ENCODE assay signal across 9 cellular contexts in genomic region chr6:134176283-134176975, GRCh38.
DNase-seq lines count a peak whose midpoint lies in the region; ATAC-seq, FAIRE-seq and TF ChIP-seq lines count a peak whose summit lies in the region.
"Had no signal": no experiment of that assay in that cellular context is flagged by ENCODE, and none has a peak within 500 bp of the region (broad histone marks: within the 10 kb centered on the region; RNA-seq: fewer than 3 reads in every experiment).

No MANE protein-coding gene starts in this region.

- H3K4me1 ChIP-seq in breast epithelium, result peaks cover 4 to 5% of the 10 kb centered on the region in 2 donors

- no peak for DNase-seq in activated naive CD4-positive, alpha-beta T cell treated with anti-CD3 and anti-CD28 coated beads, Interleukin-2, amount 10 ng/mL, durations not matched to agents 7 days and 5 days
- DNase-seq in activated naive CD4-positive, alpha-beta T cell treated with anti-CD3 and anti-CD28 coated beads, Interleukin-2, amount 50 U/mL, for 16 hours, result no peak
- DNase-seq in breast epithelium (ENCODE audit: low spot score in 2 of 2), result peak in 1 of 2 donors; percentile 34
- peak; percentile 33 for DNase-seq in iPS-NIHi7 (ENCODE audit: extremely low spot score)
- DNase-seq in skeletal muscle cell (ENCODE audit: low read depth), result no peak
- no peak for DNase-seq in urothelium cell line (ENCODE audit: low spot score)

- FAIRE-seq in urothelium cell line (lab: Jason Lieb, UNC), result no peak
- FAIRE-seq: colon had no signal

- H3K4me1 Mint-ChIP-seq in activated naive CD4-positive, alpha-beta T cell treated with anti-CD3 and anti-CD28 coated beads, Interleukin-2, amount 10 ng/mL, durations not matched to agents 7 days and 5 days, result peaks cover 66% of the 10 kb centered on the region

- H3K27ac ChIP-seq in breast epithelium, result peak overlapping the region; percentile 95 to 96

- H3K9me3 ChIP-seq in breast epithelium, result no peaks in the 10 kb centered on the region

- no peak for TF ChIP-seq POLR2A in breast epithelium (IDR thresholded peaks at IDR 0.05)

- peaks cover 32% of the 10 kb centered on the region for H3K36me3 Mint-ChIP-seq in activated naive CD4-positive, alpha-beta T cell treated with anti-CD3 and anti-CD28 coated beads, Interleukin-2, amount 10 ng/mL, durations not matched to agents 7 days and 5 days

- intact Hi-C loops in breast epithelium (cut with DNase I; ENCODE audit: low total_unique reads), result loop anchor here (10.0 kb wide), 1 partner anchor 648 kb away; no protein-coding TSS in a partner anchor

- no peak for TF ChIP-seq CTCF in breast epithelium (IDR thresholded peaks at IDR 0.05)

- peaks cover 3% of the 10 kb centered on the region for H3K27me3 Mint-ChIP-seq in activated naive CD4-positive, alpha-beta T cell treated with anti-CD3 and anti-CD28 coated beads, Interleukin-2, amount 10 ng/mL, durations not matched to agents 7 days and 5 days

- H3K36me3 ChIP-seq in breast epithelium, result peaks cover 8% of the 10 kb centered on the region

- peak overlapping the region; percentile 99 for H3K4me3 Mint-ChIP-seq in activated naive CD4-positive, alpha-beta T cell treated with anti-CD3 and anti-CD28 coated beads, Interleukin-2, amount 10 ng/mL, durations not matched to agents 7 days and 5 days

- H3K9me3 Mint-ChIP-seq in activated naive CD4-positive, alpha-beta T cell treated with anti-CD3 and anti-CD28 coated beads, Interleukin-2, amount 10 ng/mL, durations not matched to agents 7 days and 5 days, result no peaks in the 10 kb centered on the region

- peak overlapping the region; percentile 91 for H3K27ac Mint-ChIP-seq in activated naive CD4-positive, alpha-beta T cell treated with anti-CD3 and anti-CD28 coated beads, Interleukin-2, amount 10 ng/mL, durations not matched to agents 7 days and 5 days

- H3K4me3 ChIP-seq in breast epithelium, result peak overlapping the region; percentile 78 to 93 (median 87)
- peak overlapping the region; percentile 76 for H3K4me3 ChIP-seq in skeletal muscle cell (ENCODE audit: low read depth, low read length)

- ATAC-seq in HG02870 (IDR thresholded peaks at IDR 0.05; ENCODE audit: unreplicated experiment) (no peak), HG03175 (IDR thresholded peaks at IDR 0.05; ENCODE audit: unreplicated experiment) (no peak)

- H3K27me3 ChIP-seq in breast epithelium, result no peaks in the 10 kb centered on the region

- CTCF ChIA-PET in activated naive CD4-positive, alpha-beta T cell treated with anti-CD3 and anti-CD28 coated beads, Interleukin-2, amount 10 ng/mL, durations not matched to agents 7 days and 5 days (lab: Charles Lee), result interaction anchor here (0.6 to 3.6 kb wide), 5 partner anchors 20 to 462 kb away, joined by 3 to 16 read pairs (median 3); no protein-coding TSS in a partner anchor
